In the genomic region with DNA sequence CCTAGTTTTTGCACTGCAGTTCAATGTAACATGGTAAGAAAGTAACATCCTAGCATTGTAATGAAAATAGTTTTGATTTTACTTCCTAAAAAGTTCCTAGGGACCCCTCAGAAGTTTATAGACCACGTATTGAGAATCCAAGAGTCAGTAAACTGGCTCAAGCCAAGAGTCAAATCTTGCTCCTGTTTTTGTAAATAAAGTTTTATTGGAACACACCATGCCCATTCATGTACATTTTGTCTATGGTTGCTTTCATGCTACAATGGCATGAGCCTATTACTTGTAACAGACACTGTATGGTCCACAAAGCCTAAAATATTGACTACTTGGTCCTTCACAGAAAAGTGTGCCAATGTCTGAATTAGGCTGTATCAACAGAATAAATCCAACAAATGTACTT, we compare ENCODE assay signal across 29 cellular contexts.
"Had no signal": no experiment of that assay in that cellular context is flagged by ENCODE, and none has a peak within 500 bp of the region (broad histone marks: within the 10 kb centered on the region; RNA-seq: fewer than 3 reads in every experiment).

No MANE protein-coding gene starts in this region.

- H3K36me3 ChIP-seq: neutrophil, ovary, spleen, stomach, thoracic aorta, thyroid gland, tibial nerve, upper lobe of left lung, vagina had no signal

- ATAC-seq: naive thymus-derived CD8-positive, alpha-beta T cell; natural killer cell treated with Interleukin-12 subunit alpha and Interleukin-12 subunit beta and Interleukin-15 and Interleukin-18, amount 100 ng/mL, for 72 hours; psoas muscle; right cardiac atrium; sciatic nerve; stimulated activated effector memory CD8-positive, alpha-beta T cell treated with anti-CD3 and anti-CD28 coated beads, Interleukin-12 subunit alpha, Interleukin-12 subunit beta, amount 100 ng/mL, for 72 hours; stimulated activated naive B cell treated with anti-CD40 and anti-IgM and Interleukin-4, amounts not matched to agents 10 μg/mL and 1 μg/mL and 100 μg/mL, for 72 hours had no signal

- H3K9ac ChIP-seq: parathyroid adenoma had no signal

- H3K4me3 ChIP-seq: ovary, psoas muscle, skin epidermis, smooth muscle cell, spleen, stomach, thoracic aorta, thyroid gland, tibial nerve, upper lobe of left lung, vagina had no signal

- H3K79me2 ChIP-seq: parathyroid adenoma had no signal

- H3K27ac ChIP-seq: neutrophil, ovary, parathyroid adenoma, psoas muscle, skin epidermis, spleen, stomach, thoracic aorta, thyroid gland, tibial nerve, upper lobe of left lung, vagina had no signal

- FAIRE-seq: urothelium cell line had no signal

- H3K27me3 ChIP-seq: neutrophil, ovary, spleen, stomach, thyroid gland, tibial nerve, upper lobe of left lung, vagina had no signal

- H2AFZ ChIP-seq: parathyroid adenoma had no signal

- H3K9me3 ChIP-seq: neutrophil, ovary, psoas muscle, stomach, thoracic aorta, thyroid gland, tibial nerve, upper lobe of left lung, vagina had no signal

- DNase-seq: naive thymus-derived CD8-positive, alpha-beta T cell; nephron progenitor cell; nucleus accumbens; ovary; posterior cingulate gyrus; psoas muscle; right cardiac atrium; spleen; stimulated activated CD4-positive, alpha-beta T cell treated with anti-CD3 and anti-CD28 coated beads, Interleukin-12 subunit alpha, Interleukin-12 subunit beta, amount 100 ng/mL, for 4 hours; stimulated activated CD4-positive, alpha-beta T cell treated with anti-CD3 and anti-CD28 coated beads, Interleukin-2, amount 100 ng/mL, for 24 hours; stimulated activated CD4-positive, alpha-beta T cell treated with anti-CD3 and anti-CD28 coated beads, Interleukin-2, amount 100 ng/mL, for 48 hours; stimulated activated CD4-positive, alpha-beta T cell treated with anti-CD3 and anti-CD28 coated beads, Interleukin-4, amount 100 ng/mL, for 24 hours; stimulated activated naive B cell treated with anti-CD40 and anti-IgM and Interleukin-4, amounts not matched to agents 10 μg/mL and 1 μg/mL and 100 μg/mL, for 72 hours; stimulated activated naive CD4-positive, alpha-beta T cell treated with Interleukin-2 at 50 U/mL for 16 hours; stomach; thyroid gland; trophoblast cell; upper lobe of left lung had no signal

- H3K4me2 ChIP-seq: smooth muscle cell had no signal

- H3K4me1 ChIP-seq: parathyroid adenoma, psoas muscle, spleen, stomach, thyroid gland, tibial nerve, upper lobe of left lung, vagina had no signal
